In the genomic region with DNA sequence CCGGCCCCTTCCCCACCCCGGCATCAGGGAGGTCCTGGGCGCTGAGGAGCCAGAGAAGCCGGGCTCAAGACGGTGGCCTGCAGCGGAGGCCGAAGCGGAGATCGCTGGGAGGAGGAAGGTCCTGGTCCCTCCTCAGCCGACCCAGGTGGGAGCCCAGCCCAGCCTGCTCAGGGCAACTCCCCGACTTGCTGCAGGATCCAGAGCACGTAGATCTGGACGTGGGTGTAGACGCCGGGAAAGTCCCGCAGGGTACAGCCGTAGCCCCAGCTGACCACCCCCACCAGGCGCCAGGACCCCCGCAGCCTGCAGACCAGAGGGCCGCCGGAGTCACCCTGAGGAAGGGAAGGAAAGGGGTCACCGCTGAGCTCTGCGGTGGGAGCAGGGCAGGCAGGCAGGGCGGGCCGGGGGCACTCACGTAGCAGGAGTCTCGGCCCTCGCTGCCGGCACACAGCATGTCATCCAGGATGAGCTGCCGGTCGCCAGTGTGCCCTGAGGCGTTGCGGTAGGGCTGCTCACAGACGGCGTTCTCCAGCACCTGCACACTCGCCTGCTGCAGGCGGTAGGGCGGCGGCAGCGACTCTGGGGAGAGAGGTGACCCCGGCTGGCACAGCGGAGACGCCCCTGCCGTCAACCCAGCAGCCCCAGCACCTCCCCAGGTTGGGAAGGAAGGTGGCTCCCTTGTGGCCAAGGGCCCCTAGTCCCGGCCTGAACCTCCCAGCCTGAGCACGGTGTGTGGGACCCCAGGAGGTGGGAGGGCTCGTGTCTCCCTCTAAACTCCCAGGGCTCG, we compare ENCODE assay signal across 22 cellular contexts. TPM values are rescaled to one million over a fixed set of nuclear protein-coding genes. Genes with fewer than 3 reads are reported as not detected.
DNase-seq lines count a peak whose midpoint lies in the region; ATAC-seq and TF ChIP-seq lines count a peak whose summit lies in the region.
"Had no signal": no experiment of that assay in that cellular context is flagged by ENCODE, and none has a peak within 500 bp of the region (broad histone marks: within the 10 kb centered on the region; RNA-seq: fewer than 3 reads in every experiment).

No MANE protein-coding gene starts in this region.

- H3K4me1 Mint-ChIP-seq in WTC11: peaks cover 5% of the 10 kb centered on the region

- H3K27ac Mint-ChIP-seq in WTC11: no peak overlapping the region
- H3K27ac Mint-ChIP-seq: activated naive CD8-positive, alpha-beta T cell treated with anti-CD3 and anti-CD28 coated beads, Interleukin-2, amount 10 ng/mL, durations not matched to agents 7 days and 5 days; CD14-positive monocyte had no signal

- no peak overlapping the region for H4K8ac ChIP-seq in mesendoderm (ENCODE audit: low read depth, low read length)

- H2AFZ ChIP-seq in MM.1S (ENCODE audit: low read length): no peak overlapping the region
- H2AFZ ChIP-seq: hepatocyte, parathyroid adenoma had no signal

- H3K36me3 ChIP-seq in MM.1S (replicated peaks; ENCODE audit: insufficient read depth, low read length) (no peaks in the 10 kb centered on the region), mesendoderm (ENCODE audit: control insufficient read depth, insufficient read depth, low read length) (no peaks in the 10 kb centered on the region)
- H3K36me3 ChIP-seq: SJSA1, upper lobe of right lung had no signal

- in situ Hi-C loops in GM13977 (cut with MboI; ENCODE audit: low pct_unique_long_range_greater_than_20kb, low sequenced_read_pairs, unreplicated experiment): no loop called here

- TF ChIP-seq CTCF in MM.1S (IDR thresholded peaks at IDR 0.05; ENCODE audit: low read length) (no peak), WTC11 (IDR thresholded peaks at IDR 0.05) (no peak), GM13977 (IDR thresholded peaks at IDR 0.05; ENCODE audit: extremely low read depth, insufficient read depth, missing control alignments) (no peak)

- H2BK120ac ChIP-seq in mesendoderm (ENCODE audit: low read depth, low read length): no peak overlapping the region

- no peaks in the 10 kb centered on the region for H3K79me1 ChIP-seq in mesendoderm (ENCODE audit: low read length)

- H3K4me1 ChIP-seq in MM.1S (ENCODE audit: low read length) (no peaks in the 10 kb centered on the region), mesendoderm (ENCODE audit: control insufficient read depth, low read depth, low read length) (no peaks in the 10 kb centered on the region)
- H3K4me1 ChIP-seq: SJSA1, upper lobe of right lung had no signal

- DNase-seq in NCI-H748 (lab: John Stamatoyannopoulos, UW; ENCODE audit: unreplicated experiment): peak; percentile 19
- no peak for DNase-seq in NCI-H748 treated with DMSO at 0.1 percent for 48 hours (lab: John Stamatoyannopoulos, UW)
- DNase-seq in MM.1S: peak; percentile 27
- peak; percentile 59 for DNase-seq in WTC11 (ENCODE audit: low spot score)
- DNase-seq in mesendoderm: peak; percentile 54
- no peak for DNase-seq in NCI-H187 treated with DMSO at 0.1 percent for 48 hours (lab: John Stamatoyannopoulos, UW)
- DNase-seq in GM13977 (ENCODE audit: low spot score): no peak
- no peak for DNase-seq in effector CD4-positive, alpha-beta T cell
- DNase-seq: activated CD4-positive, alpha-beta T cell treated with anti-CD3 and anti-CD28 coated beads for 48 hours; activated naive CD8-positive, alpha-beta T cell treated with anti-CD3 and anti-CD28 coated beads, Interleukin-2, amount 10 ng/mL, durations not matched to agents 7 days and 5 days; left colon; NCI-H2081 treated with DMSO at 0.1 percent for 48 hours; T-helper 9 cell; upper lobe of right lung had no signal

- no peak overlapping the region for H2AK5ac ChIP-seq in mesendoderm (ENCODE audit: low read length)

- no peak overlapping the region for H4K5ac ChIP-seq in mesendoderm (ENCODE audit: low read length)

- no peak overlapping the region for H3K4me2 ChIP-seq in MM.1S (ENCODE audit: low read depth, low read length)
- H3K4me2 ChIP-seq in mesendoderm (ENCODE audit: low read length): no peak overlapping the region
- H3K4me2 ChIP-seq: hepatocyte had no signal

- H3K4me3 Mint-ChIP-seq in WTC11: no peak overlapping the region
- H3K4me3 Mint-ChIP-seq: activated naive CD8-positive, alpha-beta T cell treated with anti-CD3 and anti-CD28 coated beads, Interleukin-2, amount 10 ng/mL, durations not matched to agents 7 days and 5 days had no signal

- peak; percentile 49 for ATAC-seq in WTC11
- ATAC-seq: GM12878, left colon, upper lobe of right lung had no signal

- no peaks in the 10 kb centered on the region for H3K9me3 ChIP-seq in MM.1S (replicated peaks; ENCODE audit: insufficient read depth, low read length)
- H3K9me3 ChIP-seq: SJSA1, upper lobe of right lung had no signal

- CTCF ChIA-PET in WTC11 (lab: Charles Lee): interaction anchor here (1.4 kb wide), 1 partner anchor 187 kb away, joined by 3 read pairs; no protein-coding TSS in a partner anchor

- H3K9me2 ChIP-seq in MM.1S (replicated peaks; ENCODE audit: insufficient read depth, low read length): no peaks in the 10 kb centered on the region

- H3K27me3 Mint-ChIP-seq in WTC11 (ENCODE audit: low read depth): peaks cover 31% of the 10 kb centered on the region

- H4K20me1 ChIP-seq in MM.1S (ENCODE audit: insufficient read depth, low read length): no peaks in the 10 kb centered on the region

- peaks cover 89% of the 10 kb centered on the region for H3K27me3 ChIP-seq in MM.1S (replicated peaks; ENCODE audit: insufficient read depth, low read length)
- H3K27me3 ChIP-seq in mesendoderm (ENCODE audit: insufficient read depth, low read length, poor library complexity): peaks cover 22% of the 10 kb centered on the region

- H2BK5ac ChIP-seq in mesendoderm (ENCODE audit: low read length): no peak overlapping the region

- H3K56ac ChIP-seq in mesendoderm (ENCODE audit: low read length): peak overlapping the region; percentile 15

- peaks cover 9% of the 10 kb centered on the region; the same call in 1 of the 2 replicates for H3K36me3 Mint-ChIP-seq in WTC11
- H3K36me3 Mint-ChIP-seq: activated naive CD8-positive, alpha-beta T cell treated with anti-CD3 and anti-CD28 coated beads, Interleukin-2, amount 10 ng/mL, durations not matched to agents 7 days and 5 days; CD14-positive monocyte had no signal

- no peak overlapping the region for H3K9ac ChIP-seq in MM.1S (ENCODE audit: low read length)
- no peak overlapping the region for H3K9ac ChIP-seq in mesendoderm (ENCODE audit: low read length)
- H3K9ac ChIP-seq: parathyroid adenoma had no signal

- H3K79me2 ChIP-seq in MM.1S (ENCODE audit: low read length): no peaks in the 10 kb centered on the region
- H3K79me2 ChIP-seq in mesendoderm (ENCODE audit: control insufficient read depth, insufficient read depth, low read length): no peaks in the 10 kb centered on the region
- H3K79me2 ChIP-seq: hepatocyte, parathyroid adenoma had no signal

- no peaks in the 10 kb centered on the region for H3F3A ChIP-seq in MM.1S (ENCODE audit: insufficient read depth, low read length)

- peaks cover 13% of the 10 kb centered on the region for H3K9me3 Mint-ChIP-seq in WTC11

- no peak overlapping the region for H3K23ac ChIP-seq in mesendoderm (ENCODE audit: low read length)

- WGBS in mesendoderm (ENCODE audit: extremely low coverage, insufficient coverage, low lambda C conversion rate): no CpG with 5 or more reads among the region's 48 CpGs

- POLR2A ChIA-PET in WTC11 (lab: Charles Lee): no interaction called here

- no peak overlapping the region for H3K27ac ChIP-seq in MM.1S (ENCODE audit: low read length)
- no peak overlapping the region for H3K27ac ChIP-seq in mesendoderm (ENCODE audit: low read depth, low read length)
- H3K27ac ChIP-seq: hepatocyte, parathyroid adenoma, SJSA1, skin epidermis, upper lobe of right lung had no signal

- no peak overlapping the region for H3K18ac ChIP-seq in mesendoderm (ENCODE audit: low read length)

- H3K4ac ChIP-seq in mesendoderm (ENCODE audit: low read depth, low read length): no peak overlapping the region

- no peak overlapping the region for H2BK15ac ChIP-seq in mesendoderm (replicated peaks; ENCODE audit: low read depth)

- H3K4me3 ChIP-seq in MM.1S (ENCODE audit: low read length): no peak overlapping the region
- no peak overlapping the region for H3K4me3 ChIP-seq in mesendoderm (ENCODE audit: low read length)
- H3K4me3 ChIP-seq: GM12878, hepatocyte, SJSA1, skin epidermis, upper lobe of right lung had no signal

TF ChIP-seq in WTC11, 78 proteins besides CTCF, POLR2A, EP300 and RAD21 (continues in another document):
- TF ChIP-seq, protein P1, sequence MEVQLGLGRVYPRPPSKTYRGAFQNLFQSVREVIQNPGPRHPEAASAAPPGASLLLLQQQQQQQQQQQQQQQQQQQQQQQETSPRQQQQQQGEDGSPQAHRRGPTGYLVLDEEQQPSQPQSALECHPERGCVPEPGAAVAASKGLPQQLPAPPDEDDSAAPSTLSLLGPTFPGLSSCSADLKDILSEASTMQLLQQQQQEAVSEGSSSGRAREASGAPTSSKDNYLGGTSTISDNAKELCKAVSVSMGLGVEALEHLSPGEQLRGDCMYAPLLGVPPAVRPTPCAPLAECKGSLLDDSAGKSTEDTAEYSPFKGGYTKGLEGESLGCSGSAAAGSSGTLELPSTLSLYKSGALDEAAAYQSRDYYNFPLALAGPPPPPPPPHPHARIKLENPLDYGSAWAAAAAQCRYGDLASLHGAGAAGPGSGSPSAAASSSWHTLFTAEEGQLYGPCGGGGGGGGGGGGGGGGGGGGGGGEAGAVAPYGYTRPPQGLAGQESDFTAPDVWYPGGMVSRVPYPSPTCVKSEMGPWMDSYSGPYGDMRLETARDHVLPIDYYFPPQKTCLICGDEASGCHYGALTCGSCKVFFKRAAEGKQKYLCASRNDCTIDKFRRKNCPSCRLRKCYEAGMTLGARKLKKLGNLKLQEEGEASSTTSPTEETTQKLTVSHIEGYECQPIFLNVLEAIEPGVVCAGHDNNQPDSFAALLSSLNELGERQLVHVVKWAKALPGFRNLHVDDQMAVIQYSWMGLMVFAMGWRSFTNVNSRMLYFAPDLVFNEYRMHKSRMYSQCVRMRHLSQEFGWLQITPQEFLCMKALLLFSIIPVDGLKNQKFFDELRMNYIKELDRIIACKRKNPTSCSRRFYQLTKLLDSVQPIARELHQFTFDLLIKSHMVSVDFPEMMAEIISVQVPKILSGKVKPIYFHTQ (CRISPR knock-in tag; IDR thresholded peaks at IDR 0.05): no peak
- no peak for TF ChIP-seq ZNF317 (CRISPR knock-in tag; IDR thresholded peaks at IDR 0.05; ENCODE audit: borderline replicate concordance, low read depth)
- TF ChIP-seq PRRX2 (CRISPR knock-in tag; IDR thresholded peaks at IDR 0.05): no peak

RNA-seq across cellular contexts. Expression of a gene that starts 5.5 kb away (rescaled TPM):
- total RNA-seq in WTC11 (2021): 0.31 to 1.5 TPM (median 0.94 TPM) in 3 replicates
- polyA plus RNA-seq in mesendoderm (2013, experiment 1 of 2): not detected
- polyA plus RNA-seq in mesendoderm (2013, experiment 2 of 2): not detected
- total RNA-seq: A172; activated naive CD8-positive, alpha-beta T cell treated with anti-CD3 and anti-CD28 coated beads, Interleukin-2, amount 10 ng/mL, durations not matched to agents 7 days and 5 days; bronchial epithelial cell; GM12878; hepatocyte; SJSA1 had no signal
- polyA plus RNA-seq: CD14-positive monocyte, GM12878, hepatocyte had no signal

RNA-seq across cellular contexts. Expression of a gene that starts 20.8 kb away (rescaled TPM):
- total RNA-seq in WTC11 (2021): 0.53 TPM in 1 of 3 replicates, not detected in the others
- not detected for polyA plus RNA-seq in mesendoderm (2013, experiment 1 of 2)
- polyA plus RNA-seq in mesendoderm (2013, experiment 2 of 2): not detected
- total RNA-seq: activated naive CD8-positive, alpha-beta T cell treated with anti-CD3 and anti-CD28 coated beads, Interleukin-2, amount 10 ng/mL, durations not matched to agents 7 days and 5 days; bronchial epithelial cell; GM12878; hepatocyte; SJSA1 had no signal
- polyA plus RNA-seq: CD14-positive monocyte, hepatocyte had no signal

RNA-seq across cellular contexts. Expression of a gene that starts 31.3 kb away (rescaled TPM):
- total RNA-seq in WTC11 (2021): 0.18 to 0.44 TPM in 2 of 3 replicates, not detected in the other
- polyA plus RNA-seq in mesendoderm (2013, experiment 1 of 2): not detected
- polyA plus RNA-seq in mesendoderm (2013, experiment 2 of 2): not detected
- total RNA-seq: A172; activated naive CD8-positive, alpha-beta T cell treated with anti-CD3 and anti-CD28 coated beads, Interleukin-2, amount 10 ng/mL, durations not matched to agents 7 days and 5 days; bronchial epithelial cell; GM12878; hepatocyte; SJSA1 had no signal
- polyA plus RNA-seq: CD14-positive monocyte, GM12878, hepatocyte had no signal

RNA-seq across cellular contexts. Expression of a gene that starts 36.3 kb away (rescaled TPM):
- total RNA-seq in WTC11 (2021): not detected in 3 replicates
- not detected for polyA plus RNA-seq in mesendoderm (2013, experiment 1 of 2)
- polyA plus RNA-seq in mesendoderm (2013, experiment 2 of 2): not detected
- total RNA-seq: activated naive CD8-positive, alpha-beta T cell treated with anti-CD3 and anti-CD28 coated beads, Interleukin-2, amount 10 ng/mL, durations not matched to agents 7 days and 5 days; bronchial epithelial cell; GM12878; SJSA1 had no signal
- polyA plus RNA-seq: CD14-positive monocyte, GM12878 had no signal

RNA-seq across cellular contexts. Expression of a gene that starts 48.1 kb away (rescaled TPM):
- 211 to 229 TPM (median 222 TPM) in 3 replicates for total RNA-seq in WTC11 (2021)
- 247 TPM for polyA plus RNA-seq in mesendoderm (2013, experiment 1 of 2)
- polyA plus RNA-seq in mesendoderm (2013, experiment 2 of 2): 242 TPM

Comparison
In these comparisons a context has a peak if more than half of its experiments do, and no peak if none do; other contexts are left out.
1. DNase-seq: peak in NCI-H748 (single experiment), MM.1S (single experiment), WTC11 (single experiment) and mesendoderm (single experiment); none in NCI-H748 treated with DMSO at 0.1 percent for 48 hours (single experiment), NCI-H187 treated with DMSO at 0.1 percent for 48 hours (single experiment), GM13977 (single experiment) and effector CD4-positive, alpha-beta T cell (single experiment).